15 cellular contexts compared by ENCODE assay signal in the genomic region with DNA sequence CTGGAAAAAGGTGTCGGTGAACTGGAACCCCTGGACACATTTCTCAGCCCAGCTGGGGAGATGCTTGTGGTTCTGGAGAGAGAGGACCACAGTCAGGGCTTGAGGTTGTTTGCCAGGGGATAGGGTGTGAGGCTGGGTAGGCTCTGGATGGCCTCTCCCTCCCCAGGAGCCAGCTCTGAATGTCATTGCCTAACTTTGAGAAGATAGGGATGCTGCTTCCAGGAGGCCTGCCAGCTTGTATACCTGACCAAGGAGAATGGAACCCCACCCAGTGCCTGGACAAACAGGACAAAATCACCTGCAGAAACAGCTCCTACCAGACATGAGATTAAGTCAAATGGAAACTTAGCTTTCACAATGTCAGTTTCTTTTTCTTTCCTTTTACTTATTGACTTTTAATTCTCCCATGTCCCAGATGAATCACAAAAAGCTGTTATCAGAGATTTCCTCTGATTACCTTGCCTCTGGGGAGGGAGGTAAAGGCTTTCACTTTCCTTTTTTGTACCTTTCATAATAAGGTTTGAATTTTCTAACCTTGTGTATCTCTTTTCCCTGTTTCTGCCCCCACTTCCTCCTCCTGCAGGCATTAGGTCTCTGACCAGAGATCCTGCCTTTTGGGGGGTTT. TPM values are rescaled to one million over a fixed set of nuclear protein-coding genes. Genes with fewer than 3 reads are reported as not detected.
DNase-seq lines count a peak whose midpoint lies in the region; ATAC-seq, FAIRE-seq and TF ChIP-seq lines count a peak whose summit lies in the region.
"Had no signal": no experiment of that assay in that cellular context is flagged by ENCODE, and none has a peak within 500 bp of the region (broad histone marks: within the 10 kb centered on the region; RNA-seq: fewer than 3 reads in every experiment).

No MANE protein-coding gene starts in this region.

- TF ChIP-seq CTCF in SK-N-SH (IDR thresholded peaks at IDR 0.05) (no peak), body of pancreas (IDR thresholded peaks at IDR 0.05) (no peak), pancreas (IDR thresholded peaks at IDR 0.05) (no peak), progenitor cell of endocrine pancreas (IDR thresholded peaks at IDR 0.05; ENCODE audit: unreplicated experiment) (no peak)

- TF ChIP-seq EP300 in SK-N-SH (IDR thresholded peaks at IDR 0.05; ENCODE audit: borderline replicate concordance in 1 of 2, low read depth in 1 of 2, low read length in 1 of 2): no peak

- no peaks in the 10 kb centered on the region for H3K9me3 Mint-ChIP-seq in progenitor cell of endocrine pancreas (ENCODE audit: low read depth)
- H3K9me3 Mint-ChIP-seq: neural crest cell had no signal

- POLR2A ChIA-PET in SK-N-SH (lab: Yijun Ruan, JAX): no interaction called here

- H3K4me1 Mint-ChIP-seq in progenitor cell of endocrine pancreas (ENCODE audit: low read depth): no peaks in the 10 kb centered on the region

- H3K27ac ChIP-seq in SK-N-SH (ENCODE audit: low read depth in 2 of 2, low read length in 1 of 2) (no peak overlapping the region), body of pancreas (peak overlapping the region in 3 of 4 donors; percentile 47 to 77 (median 74)), pancreas (peak overlapping the region in 2 of 4 donors; percentile 69 to 75)
- H3K27ac ChIP-seq: 22Rv1 had no signal

- TF ChIP-seq RAD21 in SK-N-SH (IDR thresholded peaks at IDR 0.05; ENCODE audit: low read length): no peak

- peaks cover 12% of the 10 kb centered on the region for H3K27me3 Mint-ChIP-seq in progenitor cell of endocrine pancreas

- no peaks in the 10 kb centered on the region for H3K36me3 Mint-ChIP-seq in progenitor cell of endocrine pancreas (ENCODE audit: insufficient read depth)

- H3K4me3 Mint-ChIP-seq in progenitor cell of endocrine pancreas (ENCODE audit: low read depth): no peak overlapping the region
- H3K4me3 Mint-ChIP-seq: neural crest cell had no signal

- 100% methylated on average over 1 of the region's 1 CpG for WGBS in SK-N-SH (ENCODE audit: low lambda C conversion rate)
- 70 to 78% methylated on average over 1 of the region's 1 CpG for WGBS in body of pancreas, 2 donors
- WGBS in pancreas, 2 donors: 64 to 81% methylated on average over 1 of the region's 1 CpG

- H3K9me2 ChIP-seq in SK-N-SH: no peaks in the 10 kb centered on the region

- H3K27ac Mint-ChIP-seq in progenitor cell of endocrine pancreas: no peak overlapping the region

- H3K79me2 ChIP-seq in SK-N-SH (ENCODE audit: insufficient read depth): no peaks in the 10 kb centered on the region

- no peaks in the 10 kb centered on the region for H3K27me3 ChIP-seq in SK-N-SH (ENCODE audit: insufficient read depth)
- no peaks in the 10 kb centered on the region for H3K27me3 ChIP-seq in body of pancreas
- H3K27me3 ChIP-seq in pancreas: no peaks in the 10 kb centered on the region

- no peaks in the 10 kb centered on the region for H4K20me1 ChIP-seq in SK-N-SH (ENCODE audit: insufficient read depth)

- H3K36me3 ChIP-seq in SK-N-SH (replicated peaks in 1 of 2; ENCODE audit: control insufficient read depth in 1 of 2, insufficient read depth in 2 of 2, low read length in 1 of 2): no peaks in the 10 kb centered on the region
- no peaks in the 10 kb centered on the region for H3K36me3 ChIP-seq in body of pancreas (replicated peaks in 1 of 2; ENCODE audit: insufficient read depth in 1 of 2, low read depth in 2 of 2)
- no peaks in the 10 kb centered on the region for H3K36me3 ChIP-seq in pancreas

- intact Hi-C loops in body of pancreas (cut with DNase I): no loop called here
- intact Hi-C loops in pancreas (cut with DNase I): no loop called here

- H3K9me3 ChIP-seq in SK-N-SH: no peaks in the 10 kb centered on the region
- no peaks in the 10 kb centered on the region for H3K9me3 ChIP-seq in body of pancreas
- no peaks in the 10 kb centered on the region for H3K9me3 ChIP-seq in pancreas

- H2AFZ ChIP-seq in SK-N-SH (ENCODE audit: low read depth): peak overlapping the region; percentile 43; the same call in 1 of the 2 replicates

- no peak overlapping the region for H3K9ac ChIP-seq in SK-N-SH

- peaks cover 10% of the 10 kb centered on the region for H3F3A ChIP-seq in SK-N-SH (replicated peaks; ENCODE audit: insufficient read depth)

- 0 out of 2 replicates have a peak overlapping the region, but pooled peaks have one; percentile 4 for H3K4me2 ChIP-seq in SK-N-SH

- no peak for FAIRE-seq in pancreas (lab: Jason Lieb, UNC)

- H3K4me1 ChIP-seq in SK-N-SH (ENCODE audit: control insufficient read depth in 1 of 2, insufficient read depth in 2 of 2, low read depth in 1 of 2, low read length in 1 of 2) (peaks cover 0 to 29% of the 10 kb centered on the region in 2 experiments; a peak in 2 of 4 replicates), body of pancreas (peaks cover 17% of the 10 kb centered on the region), pancreas (no peaks in the 10 kb centered on the region)

- H3K4me3 ChIP-seq in SK-N-SH (ENCODE audit: low read depth in 2 of 2, low read length in 1 of 2): no peak overlapping the region
- H3K4me3 ChIP-seq in body of pancreas: no peak overlapping the region
- H3K4me3 ChIP-seq in pancreas: no peak overlapping the region

- ATAC-seq in SK-N-SH treated with all-trans-retinoic acid at 6 μM for 48 hours: no peak
- ATAC-seq in body of pancreas: peak; percentile 54
- peak in 3 of 4 donors; percentile 28 to 65 (median 65) for ATAC-seq in pancreas
- no peak for ATAC-seq in HG02885 (IDR thresholded peaks at IDR 0.05; ENCODE audit: poor library complexity, unreplicated experiment)

- CTCF ChIA-PET in SK-N-SH (lab: Yijun Ruan, JAX): interaction anchor here (0.8 to 26.6 kb wide), 5 partner anchors 13 to 262 kb away, joined by 3 to 544 read pairs (median 4); no protein-coding TSS in a partner anchor

- no peak for TF ChIP-seq POLR2A in body of pancreas (IDR thresholded peaks at IDR 0.05)

- DNase-seq in SK-N-SH: no peak
- DNase-seq in HPDE6-E6E7 (ENCODE audit: extremely low spot score): peak; percentile 37
- DNase-seq in body of pancreas: no peak
- no peak for DNase-seq in pancreas
- no peak for DNase-seq in progenitor cell of endocrine pancreas (ENCODE audit: low spot score, unreplicated experiment)
- no peak for DNase-seq in C1 segment of cervical spinal cord (lab: John Stamatoyannopoulos, UW)
- DNase-seq: cerebellar nuclear complex, NCI-H1436, NCI-H774, T-helper 1 cell had no signal

TF ChIP-seq in SK-N-SH, 30 proteins besides CTCF, POLR2A, EP300 and RAD21 (continues in another document):
- TF ChIP-seq IRF3 (IDR thresholded peaks at IDR 0.05; ENCODE audit: low read depth, low read length): no peak
- TF ChIP-seq MXI1 (IDR thresholded peaks at IDR 0.05; ENCODE audit: low read depth, low read length): no peak
- TF ChIP-seq RXRA (IDR thresholded peaks at IDR 0.05; ENCODE audit: borderline replicate concordance, low read depth): no peak

TF ChIP-seq in SK-N-SH treated with all-trans-retinoic acid at 6 μM for 48 hours, 23 proteins besides CTCF, POLR2A, EP300 and RAD21 (continues in another document):
- TF ChIP-seq SNAI2 (CRISPR knock-in tag; IDR thresholded peaks at IDR 0.05) (no peak), TOX (CRISPR knock-in tag; IDR thresholded peaks at IDR 0.05; ENCODE audit: borderline replicate concordance) (no peak), TCF4 (CRISPR knock-in tag; IDR thresholded peaks at IDR 0.05; ENCODE audit: borderline replicate concordance) (no peak), OSR1 (CRISPR knock-in tag; IDR thresholded peaks at IDR 0.05) (no peak), BACH2 (CRISPR knock-in tag; IDR thresholded peaks at IDR 0.05; ENCODE audit: borderline replicate concordance) (no peak)
- TF ChIP-seq, protein P1, sequence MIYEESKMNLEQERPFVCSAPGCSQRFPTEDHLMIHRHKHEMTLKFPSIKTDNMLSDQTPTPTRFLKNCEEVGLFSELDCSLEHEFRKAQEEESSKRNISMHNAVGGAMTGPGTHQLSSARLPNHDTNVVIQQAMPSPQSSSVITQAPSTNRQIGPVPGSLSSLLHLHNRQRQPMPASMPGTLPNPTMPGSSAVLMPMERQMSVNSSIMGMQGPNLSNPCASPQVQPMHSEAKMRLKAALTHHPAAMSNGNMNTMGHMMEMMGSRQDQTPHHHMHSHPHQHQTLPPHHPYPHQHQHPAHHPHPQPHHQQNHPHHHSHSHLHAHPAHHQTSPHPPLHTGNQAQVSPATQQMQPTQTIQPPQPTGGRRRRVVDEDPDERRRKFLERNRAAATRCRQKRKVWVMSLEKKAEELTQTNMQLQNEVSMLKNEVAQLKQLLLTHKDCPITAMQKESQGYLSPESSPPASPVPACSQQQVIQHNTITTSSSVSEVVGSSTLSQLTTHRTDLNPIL (CRISPR knock-in tag; IDR thresholded peaks at IDR 0.05; ENCODE audit: low read depth): no peak

RNA-seq across cellular contexts. Expression of gene PLLP, which starts 29.8 kb away (rescaled TPM):
- 0.86 and 1.3 TPM in 2 replicates for polyA plus RNA-seq in SK-N-SH (2012; rRNA removed)
- polyA plus RNA-seq in SK-N-SH (2012; cell fraction: cytosol; rRNA removed): 0.75 and 0.81 TPM in 2 replicates
- polyA plus RNA-seq in SK-N-SH (2012; cell fraction: nucleus; rRNA removed): 0.31 and 0.58 TPM in 2 replicates
- total RNA-seq in body of pancreas: 10 to 100 TPM; 32.9 to 43.2 TPM
- total RNA-seq in pancreas: 10 to 100 TPM; 10.8 to 29.9 (median 22.5) TPM
- 10 to 100 TPM; 22.2 to 34.3 TPM for polyA plus RNA-seq in pancreas
- 1.6 and 2.9 TPM in 2 replicates for total RNA-seq in progenitor cell of endocrine pancreas

RNA-seq across cellular contexts. Expression of gene CCL22, which starts 44.3 kb away (rescaled TPM):
- not detected in 2 replicates for polyA plus RNA-seq in SK-N-SH (2012; rRNA removed)
- not detected in 2 replicates for polyA plus RNA-seq in SK-N-SH (2012; cell fraction: cytosol; rRNA removed)
- not detected in 2 replicates for polyA plus RNA-seq in SK-N-SH (2012; cell fraction: nucleus; rRNA removed)
- total RNA-seq in body of pancreas: not detected
- under 1 TPM in 3 of 6 donors, not detected in 3; 0.09 to 0.85 (median 0.16) TPM for total RNA-seq in pancreas
- polyA plus RNA-seq in pancreas: under 1 TPM in 1 of 2 donors, not detected in 1; 0.05 TPM
- not detected in 2 replicates for total RNA-seq in progenitor cell of endocrine pancreas
- total RNA-seq: HT-29, neural crest cell had no signal

RNA-seq across cellular contexts. Expression of gene CX3CL1, which starts 58.0 kb away (rescaled TPM):
- polyA plus RNA-seq in SK-N-SH (2012; rRNA removed) (5.8 and 6.8 TPM in 2 replicates), pancreas (10 to 100 TPM in 1 of 2 donors, 1 to 10 TPM in 1; 8.7 to 19.0 TPM)
- 3.1 and 4.9 TPM in 2 replicates for polyA plus RNA-seq in SK-N-SH (2012; cell fraction: cytosol; rRNA removed)
- polyA plus RNA-seq in SK-N-SH (2012; cell fraction: nucleus; rRNA removed): 4.8 and 5.8 TPM in 2 replicates
- total RNA-seq in body of pancreas (10 to 100 TPM; 14.5 to 19.1 TPM), pancreas (10 to 100 TPM in 2 of 6 donors, 1 to 10 TPM in 4; 4.6 to 21.3 (median 6.0) TPM), progenitor cell of endocrine pancreas (0.53 and 0.74 TPM in 2 replicates)

Comparison
In these comparisons a context has a peak if more than half of its experiments do, and no peak if none do; other contexts are left out.
1. H3K27ac ChIP-seq: peak in body of pancreas (3 of 4); none in SK-N-SH (0 of 2).
2. ATAC-seq: peak in body of pancreas (single experiment) and pancreas (3 of 4); none in SK-N-SH treated with all-trans-retinoic acid at 6 μM for 48 hours (single experiment) and HG02885 (single experiment).